In genomic region chr12:127277882-127278281, GRCh38 we compare ENCODE assay signal across 20 cellular contexts.
A peak's percentile ranks its signal among the peaks of the same experiment; 100 is the strongest.
DNase-seq lines count a peak whose midpoint lies in the region; ATAC-seq and FAIRE-seq lines count a peak whose summit lies in the region.
"Had no signal": no experiment of that assay in that cellular context is flagged by ENCODE, and none has a peak within 500 bp of the region (broad histone marks: within the 10 kb centered on the region; RNA-seq: fewer than 3 reads in every experiment).

No MANE protein-coding gene starts in this region.

- no peaks in the 10 kb centered on the region for H3K9me3 ChIP-seq in small intestine (ENCODE audit: control insufficient read depth, low read depth)
- H3K9me3 ChIP-seq: left ventricle myocardium inferior had no signal

- FAIRE-seq in RCC 7860 (lab: Jason Lieb, UNC), result peak; percentile 72
- FAIRE-seq in small intestine (lab: Jason Lieb, UNC), result no peak
- FAIRE-seq: astrocyte, colon had no signal

- no peaks in the 10 kb centered on the region for H3K27me3 ChIP-seq in small intestine (ENCODE audit: control insufficient read depth in 2 of 2, insufficient read depth in 2 of 2, low read length in 2 of 2)
- H3K27me3 ChIP-seq: foreskin keratinocyte had no signal

- H3K36me3 ChIP-seq in small intestine (ENCODE audit: control insufficient read depth in 2 of 2, insufficient read depth in 2 of 2, low read length in 2 of 2), result no peaks in the 10 kb centered on the region
- H3K36me3 ChIP-seq: left ventricle myocardium inferior had no signal

- WGBS in small intestine, 3 donors, result 57 to 64% (median 59%) methylated on average over 7 of the region's 7 CpGs

- no peak overlapping the region for H3K27ac ChIP-seq in small intestine (ENCODE audit: low read depth in 1 of 2, low read length in 1 of 2)
- H3K27ac ChIP-seq: foreskin keratinocyte, left ventricle myocardium inferior had no signal

- ATAC-seq in GM18511 (IDR thresholded peaks at IDR 0.05; ENCODE audit: unreplicated experiment) (peak; percentile 63), GM21381 (IDR thresholded peaks at IDR 0.05; ENCODE audit: unreplicated experiment) (peak; percentile 49), HG03066 (IDR thresholded peaks at IDR 0.05; ENCODE audit: low read depth, unreplicated experiment) (peak; percentile 64), HG02884 (IDR thresholded peaks at IDR 0.05; ENCODE audit: unreplicated experiment) (no peak)
- ATAC-seq: foreskin keratinocyte, right cardiac atrium, Right ventricle myocardium inferior, T-helper 17 cell had no signal

- peak; percentile 79 for DNase-seq in RCC 7860 (ENCODE audit: low spot score)
- no peak for DNase-seq in small intestine
- no peak for DNase-seq in cerebellum (ENCODE audit: low spot score)
- DNase-seq in iPS-NIHi11 (ENCODE audit: low spot score), result no peak
- DNase-seq: activated CD4-positive, CD25-positive, alpha-beta regulatory T cell; activated gamma-delta T cell treated with Interleukin-2 at 50 U/mL for 16 hours; foreskin keratinocyte; Kasumi-1; left ventricle myocardium inferior; nucleus accumbens; right cardiac atrium; substantia nigra; T-helper 17 cell had no signal

- H3K4me3 ChIP-seq in small intestine (ENCODE audit: low read depth in 1 of 2, low read length in 2 of 2), result no peak overlapping the region
- H3K4me3 ChIP-seq: left ventricle myocardium inferior had no signal

- H3K4me1 ChIP-seq in small intestine (ENCODE audit: control insufficient read depth in 2 of 2, insufficient read depth in 1 of 2, low read depth in 1 of 2, low read length in 1 of 2), result no peaks in the 10 kb centered on the region
- H3K4me1 ChIP-seq: left ventricle myocardium inferior had no signal
